29 cellular contexts compared by ENCODE assay signal in the genomic region with DNA sequence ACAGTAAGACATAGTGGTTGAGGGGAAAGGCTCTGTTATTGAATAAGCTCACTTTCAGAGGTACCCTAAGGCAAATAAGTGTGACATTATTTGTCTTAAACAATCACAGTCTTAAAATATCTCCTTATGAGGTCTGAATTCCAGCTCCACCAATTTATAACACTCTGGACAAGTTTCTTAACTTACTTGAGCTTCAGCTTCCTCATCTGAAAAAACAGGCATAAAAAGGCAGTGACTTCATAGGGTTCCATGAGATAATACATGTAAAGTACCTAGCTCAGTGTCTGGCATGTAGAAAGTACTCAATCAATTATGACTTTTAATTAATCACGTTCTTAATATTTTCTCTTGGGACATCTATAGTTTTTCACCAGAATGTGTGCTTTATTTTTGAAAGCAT.
"Had no signal": no experiment of that assay in that cellular context is flagged by ENCODE, and none has a peak within 500 bp of the region (broad histone marks: within the 10 kb centered on the region; RNA-seq: fewer than 3 reads in every experiment).

No MANE protein-coding gene starts in this region.

- H3K27ac Mint-ChIP-seq: naive thymus-derived CD8-positive, alpha-beta T cell; natural killer cell treated with Interleukin-12 subunit alpha and Interleukin-12 subunit beta and Interleukin-15 and Interleukin-18, amount 100 ng/mL, for 72 hours; nephron progenitor cell; progenitor cell of endocrine pancreas; stimulated activated effector memory CD8-positive, alpha-beta T cell treated with anti-CD3 and anti-CD28 coated beads, Interleukin-12 subunit alpha, Interleukin-12 subunit beta, amount 100 ng/mL, for 72 hours; stimulated activated naive B cell treated with anti-CD40 and anti-IgM and Interleukin-4, amounts not matched to agents 10 μg/mL and 1 μg/mL and 100 μg/mL, for 72 hours; stimulated activated naive CD8-positive, alpha-beta T cell treated with anti-CD3 and anti-CD28 coated beads, Interleukin-15, Interleukin-2, amounts not matched to agents 100 ng/mL and 50 ng/mL, for 24 hours; type B pancreatic cell had no signal

- H3K9ac ChIP-seq: parathyroid adenoma had no signal

- H3K27me3 Mint-ChIP-seq: naive thymus-derived CD8-positive, alpha-beta T cell; natural killer cell treated with Interleukin-12 subunit alpha and Interleukin-12 subunit beta and Interleukin-15 and Interleukin-18, amount 100 ng/mL, for 72 hours; progenitor cell of endocrine pancreas; stimulated activated naive B cell treated with anti-CD40 and anti-IgM and Interleukin-4, amounts not matched to agents 10 μg/mL and 1 μg/mL and 100 μg/mL, for 72 hours; stimulated activated naive CD8-positive, alpha-beta T cell treated with anti-CD3 and anti-CD28 coated beads, Interleukin-15, Interleukin-2, amounts not matched to agents 100 ng/mL and 50 ng/mL, for 24 hours; type B pancreatic cell had no signal

- H3K4me1 Mint-ChIP-seq: neural crest cell; stimulated activated effector memory CD8-positive, alpha-beta T cell treated with anti-CD3 and anti-CD28 coated beads, Interleukin-12 subunit alpha, Interleukin-12 subunit beta, amount 100 ng/mL, for 72 hours; stimulated activated naive B cell treated with anti-CD40 and anti-IgM and Interleukin-4, amounts not matched to agents 10 μg/mL and 1 μg/mL and 100 μg/mL, for 72 hours had no signal

- H3K36me3 ChIP-seq: neutrophil, ovary, right lobe of liver, sigmoid colon, stomach, thoracic aorta, thyroid gland, upper lobe of right lung, uterus had no signal

- DNase-seq: naive thymus-derived CD8-positive, alpha-beta T cell; nephron progenitor cell; nucleus accumbens; ovary; posterior cingulate gyrus; psoas muscle; right cardiac atrium; right lobe of liver; sigmoid colon; stimulated activated CD4-positive, alpha-beta T cell treated with anti-CD3 and anti-CD28 coated beads, Interleukin-15, amount 100 ng/mL, for 24 hours; stimulated activated CD4-positive, alpha-beta T cell treated with anti-CD3 and anti-CD28 coated beads, Interleukin-2, amount 100 ng/mL, for 24 hours; stimulated activated CD4-positive, alpha-beta T cell treated with anti-CD3 and anti-CD28 coated beads, Interleukin-2, amount 100 ng/mL, for 48 hours; stimulated activated CD4-positive, alpha-beta T cell treated with anti-CD3 and anti-CD28 coated beads, Interleukin-4, amount 100 ng/mL, for 24 hours; stimulated activated naive B cell treated with anti-CD40 and anti-IgM and Interleukin-4, amounts not matched to agents 10 μg/mL and 1 μg/mL and 100 μg/mL, for 72 hours; stimulated activated naive CD4-positive, alpha-beta T cell treated with Interleukin-2 at 50 U/mL for 16 hours; stomach; thyroid gland; upper lobe of right lung; uterus had no signal

- H3K4me3 ChIP-seq: ovary, psoas muscle, right lobe of liver, sigmoid colon, stomach, thoracic aorta, thyroid gland, tibial nerve, upper lobe of right lung, uterus had no signal

- H3K27ac ChIP-seq: neutrophil, ovary, parathyroid adenoma, psoas muscle, right lobe of liver, sigmoid colon, stomach, thoracic aorta, thyroid gland, tibial nerve, upper lobe of right lung, uterus had no signal

- H3K4me3 Mint-ChIP-seq: naive thymus-derived CD8-positive, alpha-beta T cell; natural killer cell treated with Interleukin-12 subunit alpha and Interleukin-12 subunit beta and Interleukin-15 and Interleukin-18, amount 100 ng/mL, for 72 hours; nephron progenitor cell; neural crest cell; stimulated activated effector memory CD8-positive, alpha-beta T cell treated with anti-CD3 and anti-CD28 coated beads, Interleukin-12 subunit alpha, Interleukin-12 subunit beta, amount 100 ng/mL, for 72 hours; stimulated activated naive B cell treated with anti-CD40 and anti-IgM and Interleukin-4, amounts not matched to agents 10 μg/mL and 1 μg/mL and 100 μg/mL, for 72 hours; stimulated activated naive CD8-positive, alpha-beta T cell treated with anti-CD3 and anti-CD28 coated beads, Interleukin-15, Interleukin-2, amounts not matched to agents 100 ng/mL and 50 ng/mL, for 24 hours; type B pancreatic cell had no signal

- ATAC-seq: naive thymus-derived CD8-positive, alpha-beta T cell; natural killer cell treated with Interleukin-12 subunit alpha and Interleukin-12 subunit beta and Interleukin-15 and Interleukin-18, amount 100 ng/mL, for 72 hours; psoas muscle; right cardiac atrium; right lobe of liver; stimulated activated effector memory CD8-positive, alpha-beta T cell treated with anti-CD3 and anti-CD28 coated beads, Interleukin-12 subunit alpha, Interleukin-12 subunit beta, amount 100 ng/mL, for 72 hours; stimulated activated naive B cell treated with anti-CD40 and anti-IgM and Interleukin-4, amounts not matched to agents 10 μg/mL and 1 μg/mL and 100 μg/mL, for 72 hours; upper lobe of right lung had no signal

- H3K4me1 ChIP-seq: parathyroid adenoma, sigmoid colon, stomach, thyroid gland, tibial nerve, upper lobe of right lung, uterus had no signal

- H3K9me3 ChIP-seq: neutrophil, ovary, right lobe of liver, thoracic aorta, thyroid gland, tibial nerve, upper lobe of right lung, uterus had no signal

- H3K36me3 Mint-ChIP-seq: stimulated activated effector memory CD8-positive, alpha-beta T cell treated with anti-CD3 and anti-CD28 coated beads, Interleukin-12 subunit alpha, Interleukin-12 subunit beta, amount 100 ng/mL, for 72 hours; type B pancreatic cell had no signal

- H3K27me3 ChIP-seq: neutrophil, ovary, right lobe of liver, sigmoid colon, stomach, thyroid gland, tibial nerve, upper lobe of right lung, uterus had no signal
